Comparison of ENCODE assay signal across 8 cellular contexts in the genomic region with DNA sequence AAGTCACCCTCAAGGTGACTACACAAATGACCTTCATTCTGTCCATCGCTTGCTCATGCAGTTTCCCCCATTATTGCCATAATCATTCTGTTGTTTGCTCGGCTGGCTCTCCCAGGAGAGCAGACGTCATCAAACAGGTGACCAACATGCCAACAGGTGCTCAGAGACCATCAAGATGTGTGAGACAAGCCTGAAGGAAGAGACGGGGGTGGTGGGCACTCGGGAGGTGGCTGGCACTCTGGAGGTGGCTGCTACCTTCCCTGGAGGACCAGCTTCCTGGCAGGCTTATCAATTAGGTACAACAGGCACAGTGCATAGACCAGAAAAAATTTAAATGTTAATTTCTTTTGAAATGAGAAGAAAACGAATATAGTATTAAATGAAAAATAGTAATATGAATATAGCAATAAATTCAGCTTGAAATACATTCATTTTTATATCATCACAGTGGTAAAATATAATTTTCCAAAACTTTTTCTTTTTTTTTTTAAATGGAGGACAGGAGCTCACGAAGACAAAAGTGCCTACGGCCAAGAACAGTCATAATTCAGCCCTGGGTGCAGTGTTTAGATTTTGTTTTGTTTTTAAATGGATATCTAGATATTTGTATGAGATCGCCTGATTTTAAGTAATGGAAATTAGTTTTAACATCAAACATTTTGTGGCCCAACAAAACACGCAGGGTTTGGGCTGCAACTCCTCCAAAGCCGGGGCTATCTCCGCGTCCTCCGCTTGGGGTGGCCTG. TPM values are rescaled to one million over a fixed set of nuclear protein-coding genes. Genes with fewer than 3 reads are reported as not detected.
DNase-seq lines count a peak whose midpoint lies in the region; ATAC-seq and TF ChIP-seq lines count a peak whose summit lies in the region.

No MANE protein-coding gene starts in this region.

- BruUV-seq in MCF 10A (replicated peaks; lab: Mats Ljungman, UMichigan): TSS peak; percentile 80

- POLR2A ChIA-PET in MCF 10A (lab: Yijun Ruan, JAX): interaction anchor here (0.7 to 3.5 kb wide), 6 partner anchors 8 to 1361 kb away, joined by 3 to 14 read pairs (median 7); partner anchors contain the start of gene THADA

- no peaks in the 10 kb centered on the region for H3K36me3 ChIP-seq in lung (ENCODE audit: control insufficient read depth in 2 of 2, insufficient read depth in 2 of 2, low read length in 2 of 2)

- H3K27ac Mint-ChIP-seq in MCF 10A (ENCODE audit: low read depth, unreplicated experiment): peak overlapping the region; percentile 84
- H3K27ac Mint-ChIP-seq in type B pancreatic cell: peak overlapping the region; percentile 88

- WGBS in lung, 2 donors: 26 to 33% methylated on average over 14 of the region's 14 CpGs

- H3K4me3 ChIP-seq in lung: no peak overlapping the region

- H3K9me3 ChIP-seq in lung (ENCODE audit: control insufficient read depth in 2 of 2, insufficient read depth in 1 of 2, low read length in 1 of 2): peaks cover 0 to 2% of the 10 kb centered on the region in 2 donors

- peak; percentile 14 for TF ChIP-seq CTCF in MCF 10A (IDR thresholded peaks at IDR 0.05; ENCODE audit: unreplicated experiment)
- TF ChIP-seq CTCF in lung (IDR thresholded peaks at IDR 0.05; ENCODE audit: control extremely low read depth, extremely low read depth): no peak
- TF ChIP-seq CTCF in type B pancreatic cell (conservative IDR thresholded peaks at IDR 0.05): no peak

- CTCF ChIA-PET in MCF 10A (lab: Yijun Ruan, JAX): interaction anchor here (0.7 to 1.6 kb wide), 3 partner anchors 9 to 251 kb away, joined by 3 to 5 read pairs (median 3); no protein-coding TSS in a partner anchor

- ATAC-seq in lung (ENCODE audit: insufficient read depth, low FRiP score): no peak
- ATAC-seq in GM18873 (IDR thresholded peaks at IDR 0.05; ENCODE audit: low FRiP score, unreplicated experiment): no peak
- ATAC-seq in GM19452 (IDR thresholded peaks at IDR 0.05; ENCODE audit: unreplicated experiment): no peak

- H3K27me3 ChIP-seq in lung (ENCODE audit: control insufficient read depth, insufficient read depth): no peaks in the 10 kb centered on the region

- H3K27me3 Mint-ChIP-seq in MCF 10A (ENCODE audit: insufficient read depth, unreplicated experiment): no peaks in the 10 kb centered on the region
- peaks cover 9% of the 10 kb centered on the region for H3K27me3 Mint-ChIP-seq in type B pancreatic cell

- peaks cover 0 to 4% of the 10 kb centered on the region in 2 donors for H3K4me1 ChIP-seq in lung (ENCODE audit: control insufficient read depth in 2 of 2, insufficient read depth in 2 of 2, low read length in 2 of 2)

- H3K4me1 Mint-ChIP-seq in MCF 10A (ENCODE audit: insufficient read depth, unreplicated experiment): peaks cover 13% of the 10 kb centered on the region
- peaks cover 22% of the 10 kb centered on the region for H3K4me1 Mint-ChIP-seq in type B pancreatic cell (ENCODE audit: unreplicated experiment)

- no peaks in the 10 kb centered on the region for H3K9me3 Mint-ChIP-seq in MCF 10A (ENCODE audit: unreplicated experiment)
- peaks cover 8% of the 10 kb centered on the region for H3K9me3 Mint-ChIP-seq in type B pancreatic cell

- H3K4me3 Mint-ChIP-seq in MCF 10A (ENCODE audit: unreplicated experiment) (peak overlapping the region; percentile 80), type B pancreatic cell (peak overlapping the region; percentile 85)

- intact Hi-C loops in MCF 10A (cut with micrococcal nuclease): no loop called here

- H3K36me3 Mint-ChIP-seq in MCF 10A (ENCODE audit: insufficient read depth, unreplicated experiment): peaks cover 14% of the 10 kb centered on the region
- peaks cover 7% of the 10 kb centered on the region for H3K36me3 Mint-ChIP-seq in type B pancreatic cell

- DNase-seq in NCI-H2081 (lab: John Stamatoyannopoulos, UW) (peak; percentile 21 to 55), NCI-H2081 treated with DMSO at 0.1 percent for 48 hours (lab: John Stamatoyannopoulos, UW) (no peak), NCI-H510A (lab: John Stamatoyannopoulos, UW) (peak; percentile 70), MCF 10A (ENCODE audit: unreplicated experiment) (no peak), lung (ENCODE audit: low spot score) (peak; percentile 68), type B pancreatic cell (ENCODE audit: extremely low spot score, unreplicated experiment) (no peak)

- peak overlapping the region; percentile 98 to 100 for H3K27ac ChIP-seq in lung (ENCODE audit: low read depth in 1 of 2, low read length in 1 of 2)

RNA-seq across cellular contexts. Expression of gene HAAO, which starts 16.9 kb away (rescaled TPM):
- total RNA-seq in MCF 10A (2022) (not detected in 2 replicates), lung (10 to 100 TPM; 12.5 to 13.0 TPM), type B pancreatic cell (ENCODE audit: low replicate concordance) (9.4 and 10.0 TPM in 2 replicates)
- 1 to 10 TPM; 3.7 to 6.2 TPM for polyA plus RNA-seq in lung

RNA-seq across cellular contexts. Expression of gene OXER1, which starts 45.4 kb away (rescaled TPM):
- not detected in 2 replicates for total RNA-seq in MCF 10A (2022)
- 1 to 10 TPM; 1.7 to 2.1 TPM for total RNA-seq in lung
- 1 to 10 TPM in 1 of 2 donors, under 1 TPM in 1; 0.59 to 1.6 TPM for polyA plus RNA-seq in lung
- 2.3 and 2.8 TPM in 2 replicates for total RNA-seq in type B pancreatic cell (ENCODE audit: low replicate concordance)

Comparison
In these comparisons a context has a peak if more than half of its experiments do, and no peak if none do; other contexts are left out.
1. DNase-seq: peak in NCI-H2081 (2 of 2), NCI-H510A (single experiment) and lung (single experiment); none in NCI-H2081 treated with DMSO at 0.1 percent for 48 hours (single experiment), MCF 10A (single experiment) and type B pancreatic cell (single experiment).
2. RNA of gene HAAO, which starts 16.9 kb away (total RNA-seq): 12.5 to 13.0 TPM in lung and 9.4 to 10.0 TPM in type B pancreatic cell; not detected in MCF 10A; every median in the first group is over 10 times any median in the second.